In genomic region chr20:878511-879307, GRCh38 we compare ENCODE assay signal across 13 cellular contexts. TPM values are rescaled to one million over a fixed set of nuclear protein-coding genes. Genes with fewer than 3 reads are reported as not detected.
DNase-seq lines count a peak whose midpoint lies in the region; ATAC-seq lines count a peak whose summit lies in the region.
"Had no signal": no experiment of that assay in that cellular context is flagged by ENCODE, and none has a peak within 500 bp of the region (broad histone marks: within the 10 kb centered on the region; RNA-seq: fewer than 3 reads in every experiment).

No MANE protein-coding gene starts in this region.

- H3K27me3 ChIP-seq in effector memory CD4-positive, alpha-beta T cell (replicated peaks; ENCODE audit: control insufficient read depth, insufficient read depth, low read length, poor library complexity, severe bottlenecking): no peaks in the 10 kb centered on the region

- POLR2A ChIA-PET in activated CD4-positive, alpha-beta memory T cell treated with anti-CD3 and anti-CD28 coated beads, Interleukin-2, amount 10 ng/mL, durations not matched to agents 7 days and 5 days (lab: Charles Lee): no interaction called here

- H3K9me3 ChIP-seq in effector memory CD4-positive, alpha-beta T cell (ENCODE audit: control insufficient read depth, low read length): no peaks in the 10 kb centered on the region

- no peak overlapping the region for H3K27ac ChIP-seq in effector memory CD4-positive, alpha-beta T cell (ENCODE audit: insufficient read depth, low read length, poor library complexity, severe bottlenecking)
- H3K27ac ChIP-seq: HL-60 had no signal

- no peak overlapping the region for H3K4me3 ChIP-seq in effector memory CD4-positive, alpha-beta T cell (ENCODE audit: insufficient read depth, low read depth, low read length, poor library complexity, severe bottlenecking)

- CTCF ChIA-PET in activated CD4-positive, alpha-beta memory T cell treated with anti-CD3 and anti-CD28 coated beads, Interleukin-2, amount 10 ng/mL, durations not matched to agents 7 days and 5 days (lab: Charles Lee): no interaction called here

- DNase-seq in ELR (ENCODE audit: low read depth): peak; percentile 19
- peak; percentile 62 for DNase-seq in HuH-7.5 (ENCODE audit: low spot score)
- DNase-seq in activated CD4-positive, alpha-beta memory T cell treated with anti-CD3 and anti-CD28 coated beads, Interleukin-2, amount 10 ng/mL, durations not matched to agents 7 days and 5 days: peak; percentile 41
- peak; percentile 4 for DNase-seq in kidney glomerular epithelial cell (lab: John Stamatoyannopoulos, UW)
- DNase-seq in GDM1 (lab: John Stamatoyannopoulos, UW): no peak
- DNase-seq in effector memory CD4-positive, alpha-beta T cell: no peak
- DNase-seq in NCI-H128 (lab: John Stamatoyannopoulos, UW; ENCODE audit: unreplicated experiment): no peak
- DNase-seq: cerebellar nuclear complex, left cardiac atrium, NCI-H524 treated with DMSO at 0.1 percent for 48 hours, small intestine had no signal

- H3K4me3 Mint-ChIP-seq in activated CD4-positive, alpha-beta memory T cell treated with anti-CD3 and anti-CD28 coated beads, Interleukin-2, amount 10 ng/mL, durations not matched to agents 7 days and 5 days: no peak overlapping the region

- no peaks in the 10 kb centered on the region for H3K9me3 Mint-ChIP-seq in activated CD4-positive, alpha-beta memory T cell treated with anti-CD3 and anti-CD28 coated beads, Interleukin-2, amount 10 ng/mL, durations not matched to agents 7 days and 5 days

- H3K36me3 Mint-ChIP-seq in activated CD4-positive, alpha-beta memory T cell treated with anti-CD3 and anti-CD28 coated beads, Interleukin-2, amount 10 ng/mL, durations not matched to agents 7 days and 5 days (ENCODE audit: low read depth): no peaks in the 10 kb centered on the region

- ATAC-seq in HG03460 (IDR thresholded peaks at IDR 0.05; ENCODE audit: unreplicated experiment): no peak
- ATAC-seq: left cardiac atrium had no signal

- H3K4me1 Mint-ChIP-seq in activated CD4-positive, alpha-beta memory T cell treated with anti-CD3 and anti-CD28 coated beads, Interleukin-2, amount 10 ng/mL, durations not matched to agents 7 days and 5 days: peaks cover 29% of the 10 kb centered on the region

- H3K36me3 ChIP-seq in effector memory CD4-positive, alpha-beta T cell (ENCODE audit: control insufficient read depth, insufficient read depth, low read length): no peaks in the 10 kb centered on the region

- peaks cover 6% of the 10 kb centered on the region for H3K4me1 ChIP-seq in effector memory CD4-positive, alpha-beta T cell (ENCODE audit: control insufficient read depth, insufficient read depth, low read length, poor library complexity, severe bottlenecking)

- no peak overlapping the region for H3K27ac Mint-ChIP-seq in activated CD4-positive, alpha-beta memory T cell treated with anti-CD3 and anti-CD28 coated beads, Interleukin-2, amount 10 ng/mL, durations not matched to agents 7 days and 5 days

- no peaks in the 10 kb centered on the region for H3K27me3 Mint-ChIP-seq in activated CD4-positive, alpha-beta memory T cell treated with anti-CD3 and anti-CD28 coated beads, Interleukin-2, amount 10 ng/mL, durations not matched to agents 7 days and 5 days

RNA-seq across cellular contexts. Expression of gene ANGPT4, which starts 37.4 kb away (rescaled TPM):
- not detected for total RNA-seq in activated CD4-positive, alpha-beta memory T cell treated with anti-CD3 and anti-CD28 coated beads, Interleukin-2, amount 10 ng/mL, durations not matched to agents 7 days and 5 days

RNA-seq across cellular contexts. Expression of gene FAM110A, which starts 45.2 kb away (rescaled TPM):
- total RNA-seq in activated CD4-positive, alpha-beta memory T cell treated with anti-CD3 and anti-CD28 coated beads, Interleukin-2, amount 10 ng/mL, durations not matched to agents 7 days and 5 days: 10 to 100 TPM; 34.7 to 35.9 TPM

Comparison
In these comparisons a context has a peak if more than half of its experiments do, and no peak if none do; other contexts are left out.
1. DNase-seq: peak in ELR (single experiment), HuH-7.5 (single experiment), activated CD4-positive, alpha-beta memory T cell treated with anti-CD3 and anti-CD28 coated beads, Interleukin-2, amount 10 ng/mL, durations not matched to agents 7 days and 5 days (single experiment) and kidney glomerular epithelial cell (single experiment); none in GDM1 (single experiment), effector memory CD4-positive, alpha-beta T cell (0 of 3) and NCI-H128 (single experiment).